In genomic region chr5:168347368-168347767, GRCh38 we compare ENCODE assay signal across 14 cellular contexts. TPM values are rescaled to one million over a fixed set of nuclear protein-coding genes. Genes with fewer than 3 reads are reported as not detected.
A peak's percentile ranks its signal among the peaks of the same experiment; 100 is the strongest.
DNase-seq lines count a peak whose midpoint lies in the region; ATAC-seq, FAIRE-seq and TF ChIP-seq lines count a peak whose summit lies in the region.
"Had no signal": no experiment of that assay in that cellular context is flagged by ENCODE, and none has a peak within 500 bp of the region (broad histone marks: within the 10 kb centered on the region; RNA-seq: fewer than 3 reads in every experiment).

No MANE protein-coding gene starts in this region.

- H3K27me3 ChIP-seq in body of pancreas: no peaks in the 10 kb centered on the region

- H3K36me3 ChIP-seq in body of pancreas (replicated peaks in 1 of 2; ENCODE audit: insufficient read depth in 1 of 2, low read depth in 2 of 2): no peaks in the 10 kb centered on the region
- H3K36me3 ChIP-seq: thoracic aorta had no signal

- TF ChIP-seq EP300 in A549 (IDR thresholded peaks at IDR 0.05): no peak

- H3K27ac ChIP-seq in A549: peak overlapping the region; percentile 23 to 56; a peak in 3 of 6 replicates
- H3K27ac ChIP-seq in body of pancreas: peak overlapping the region; percentile 70 to 84 (median 74)
- H3K27ac ChIP-seq: thoracic aorta had no signal

- intact Hi-C loops in body of pancreas (cut with DNase I) (no loop called here), posterior cingulate gyrus (cut with DNase I) (no loop called here)

- TF ChIP-seq CTCF in A549 (IDR thresholded peaks at IDR 0.05) (no peak), body of pancreas (IDR thresholded peaks at IDR 0.05) (no peak)

- no peak overlapping the region for H3K4me2 ChIP-seq in A549

- no peak for FAIRE-seq in A549 (lab: Jason Lieb, UNC)
- FAIRE-seq: islet of Langerhans, TTC549 had no signal

- TF ChIP-seq POLR2A in A549 (IDR thresholded peaks at IDR 0.05; ENCODE audit: low read length): no peak
- TF ChIP-seq POLR2A in body of pancreas (IDR thresholded peaks at IDR 0.05): no peak

- no peak for DNase-seq in A549 (ENCODE audit: low read depth in 1 of 2, low spot score in 1 of 2)
- no peak for DNase-seq in body of pancreas
- DNase-seq in NCI-H1092 (lab: John Stamatoyannopoulos, UW): no peak
- no peak for DNase-seq in posterior cingulate gyrus
- DNase-seq in stimulated activated naive CD4-positive, alpha-beta T cell treated with Interleukin-2 at 50 U/mL for 16 hours (lab: John Stamatoyannopoulos, UW): no peak
- DNase-seq: activated CD8-positive, alpha-beta memory T cell treated with anti-CD3 and anti-CD28 coated beads, Interleukin-2, amount 50 U/mL, for 4 hours; DMS153 had no signal

- CTCF ChIA-PET in A549 (lab: Yijun Ruan, JAX): interaction anchor here (1.0 to 1.3 kb wide), 3 partner anchors 11 to 78 kb away, joined by 3 read pairs; no protein-coding TSS in a partner anchor

- 84% methylated on average over 7 of the region's 7 CpGs for WGBS in A549 (ENCODE audit: missing lambda C conversion rate)
- WGBS in body of pancreas, 2 donors: 70 to 71% methylated on average over 7 of the region's 7 CpGs

- no peak overlapping the region for H3K4me3 ChIP-seq in A549
- no peak overlapping the region for H3K4me3 ChIP-seq in body of pancreas
- H3K4me3 ChIP-seq: thoracic aorta had no signal

- POLR2A ChIA-PET in A549 (lab: Yijun Ruan, JAX): no interaction called here

- ATAC-seq in A549 (no peak), GM19043 (IDR thresholded peaks at IDR 0.05; ENCODE audit: low read depth, unreplicated experiment) (peak; percentile 63), HG03025 (IDR thresholded peaks at IDR 0.05; ENCODE audit: low FRiP score, unreplicated experiment) (peak; percentile 76), body of pancreas (no peak), GM19455 (IDR thresholded peaks at IDR 0.05; ENCODE audit: unreplicated experiment) (no peak)
- ATAC-seq: Right ventricle myocardium inferior had no signal

- H3K9me3 ChIP-seq in A549 (no peaks in the 10 kb centered on the region), body of pancreas (no peaks in the 10 kb centered on the region)
- H3K9me3 ChIP-seq: thoracic aorta had no signal

- H3K4me1 ChIP-seq in A549 (peaks cover 83% of the 10 kb centered on the region), body of pancreas (peaks cover 52% of the 10 kb centered on the region)

- TF ChIP-seq RAD21 in A549 (conservative IDR thresholded peaks at IDR 0.05 in 1 of 2, IDR thresholded peaks at IDR 0.05 in 1 of 2): no peak

TF ChIP-seq in A549, 52 proteins besides CTCF, POLR2A, EP300 and RAD21:
- TF ChIP-seq HEYL (CRISPR knock-in tag; IDR thresholded peaks at IDR 0.05) (no peak), BCL3 (IDR thresholded peaks at IDR 0.05) (no peak)

RNA-seq across cellular contexts. Expression of gene WWC1, which starts 55.9 kb away (rescaled TPM):
- polyA plus RNA-seq in A549 (2011; rRNA removed): 75.0 and 98.1 TPM in 2 replicates
- 52.9 and 53.5 TPM in 2 replicates for polyA plus RNA-seq in A549 (2012; cell fraction: cytosol; rRNA removed)
- 45.0 and 53.1 TPM in 2 replicates for polyA plus RNA-seq in A549 (2012; cell fraction: nucleus; rRNA removed)
- polyA plus RNA-seq in A549 (2017; fragmentation: RNase III; extraction: RNeasy Plus Mini Kit Qiagen cat#74134 plus additional on column Dnase treatment): 88.5 to 113 TPM (median 92.2 TPM) in 3 replicates
- 107 and 125 TPM in 2 replicates for polyA minus RNA-seq in A549 (2011; rRNA and poly(A)+ RNA removed)
- total RNA-seq in body of pancreas: 10 to 100 TPM; 40.0 to 49.4 TPM

Comparison
In these comparisons a context has a peak if more than half of its experiments do, and no peak if none do; other contexts are left out.
1. ATAC-seq: peak in GM19043 (single experiment) and HG03025 (single experiment); none in A549 (0 of 2), body of pancreas (single experiment) and GM19455 (single experiment).